ENCODE assay signal across 15 cellular contexts in the genomic region with DNA sequence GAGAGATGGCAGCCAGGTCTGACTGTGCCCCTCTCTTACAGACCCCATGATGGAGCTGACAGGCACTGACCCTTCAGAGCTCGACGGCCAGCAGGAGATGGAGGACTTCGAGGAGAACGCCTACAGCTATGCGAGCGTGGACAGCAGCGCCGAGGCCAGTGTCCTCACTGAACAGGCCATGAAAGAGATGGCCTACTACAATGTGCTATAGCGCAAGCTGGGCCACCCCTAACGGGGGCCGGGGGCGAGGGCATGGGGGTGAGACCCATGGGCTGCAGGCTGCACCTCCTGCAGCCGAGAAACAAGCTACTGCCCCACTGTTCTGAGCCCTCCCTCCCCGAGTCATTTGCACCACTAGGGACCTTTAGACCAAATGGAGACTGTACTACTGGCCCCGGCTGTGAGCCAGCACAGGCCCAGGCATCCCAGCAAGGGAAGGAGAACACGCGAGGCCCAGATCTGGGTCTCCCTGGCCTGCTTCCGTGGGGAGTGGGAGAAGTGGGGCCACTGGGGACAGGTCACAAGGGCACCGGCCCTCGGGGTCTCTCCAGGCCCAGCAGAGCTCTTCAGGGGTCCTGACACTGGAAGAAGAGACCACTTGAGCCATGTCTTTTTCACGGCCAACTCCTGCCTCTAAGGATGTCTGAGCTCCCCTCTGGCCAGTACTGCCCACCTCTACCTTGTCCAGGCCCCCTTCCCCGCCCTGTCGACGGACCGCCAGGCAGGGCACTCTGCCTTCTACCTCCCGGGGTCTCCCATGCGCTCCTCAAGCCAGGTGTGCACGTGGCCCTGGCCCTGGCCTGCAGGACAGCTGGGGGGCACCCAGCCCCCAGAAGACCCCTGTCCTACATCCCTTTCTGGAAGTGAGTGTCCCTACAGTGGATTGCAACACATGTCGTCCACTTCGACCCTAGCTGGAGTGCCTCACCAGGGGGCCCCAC. TPM values are rescaled to one million over a fixed set of nuclear protein-coding genes. Genes with fewer than 3 reads are reported as not detected.
A peak's percentile ranks its signal among the peaks of the same experiment; 100 is the strongest.
DNase-seq lines count a peak whose midpoint lies in the region; ATAC-seq and TF ChIP-seq lines count a peak whose summit lies in the region.
"Had no signal": no experiment of that assay in that cellular context is flagged by ENCODE, and none has a peak within 500 bp of the region (broad histone marks: within the 10 kb centered on the region; RNA-seq: fewer than 3 reads in every experiment).

No MANE protein-coding gene starts in this region.

- H4K5ac ChIP-seq in H9 (ENCODE audit: insufficient read length, low read depth, low read length): no peak overlapping the region

- no peaks in the 10 kb centered on the region for H3K4me1 ChIP-seq in DND-41 (ENCODE audit: insufficient read depth, low read length)
- H3K4me1 ChIP-seq in H9 (ENCODE audit: insufficient read depth, low read length): no peaks in the 10 kb centered on the region; the same call in 1 of the 2 replicates
- peaks cover 9 to 53% (median 33%) of the 10 kb centered on the region in 4 donors for H3K4me1 ChIP-seq in esophagus muscularis mucosa

- H2AK5ac ChIP-seq in H9 (ENCODE audit: insufficient read length, low read length): no peak overlapping the region

- H2BK120ac ChIP-seq in H9 (ENCODE audit: low read depth, low read length, poor library complexity, severe bottlenecking): no peak overlapping the region

- DNase-seq in DND-41 (no peak), H9 (no peak), esophagus muscularis mucosa (ENCODE audit: extremely low spot score) (no peak), SW 1271 (lab: John Stamatoyannopoulos, UW) (no peak)
- no peak for DNase-seq in stimulated activated effector memory CD8-positive, alpha-beta T cell treated with anti-CD3 and anti-CD28 coated beads, Interleukin-12 subunit alpha, Interleukin-12 subunit beta, amount 100 ng/mL, for 72 hours (ENCODE audit: low spot score in 2 of 2)
- DNase-seq in stimulated activated CD4-positive, alpha-beta T cell treated with anti-CD3 and anti-CD28 coated beads, Interleukin-12 subunit alpha, Interleukin-12 subunit beta, amount 100 ng/mL, for 4 hours: no peak
- DNase-seq: CD4-positive, CD25-positive, alpha-beta regulatory T cell; Karpas-422; MG63; NCI-H1092 treated with DMSO at 0.1 percent for 48 hours; NCI-H2081 treated with DMSO at 0.1 percent for 48 hours; NCI-H524 had no signal

- H3K18ac ChIP-seq in H9 (ENCODE audit: insufficient read length, low read depth, low read length): no peak overlapping the region

- H3K23ac ChIP-seq in H9 (ENCODE audit: insufficient read length, low read depth, low read length): no peak overlapping the region

- no peak for TF ChIP-seq POLR2A in esophagus muscularis mucosa (IDR thresholded peaks at IDR 0.05; ENCODE audit: low read depth)

- H4K91ac ChIP-seq in H9 (ENCODE audit: insufficient read length, low read depth, low read length): no peak overlapping the region

- H3K27ac Mint-ChIP-seq in H9: peak overlapping the region in 2 of 3 experiments; percentile 11 to 27; a peak in 3 of 7 replicates
- H3K27ac Mint-ChIP-seq in stimulated activated effector memory CD8-positive, alpha-beta T cell treated with anti-CD3 and anti-CD28 coated beads, Interleukin-12 subunit alpha, Interleukin-12 subunit beta, amount 100 ng/mL, for 72 hours: peak overlapping the region; percentile 32

- H3K79me2 ChIP-seq in DND-41 (ENCODE audit: insufficient read depth, low read length) (no peaks in the 10 kb centered on the region), H9 (ENCODE audit: insufficient read depth, low read length) (no peaks in the 10 kb centered on the region)

- peaks cover 4 to 18% (median 15%) of the 10 kb centered on the region in 3 experiments; a peak in 4 of 7 replicates for H3K36me3 Mint-ChIP-seq in H9 (ENCODE audit: insufficient read depth in 1 of 3, low read depth in 3 of 3)
- H3K36me3 Mint-ChIP-seq in stimulated activated effector memory CD8-positive, alpha-beta T cell treated with anti-CD3 and anti-CD28 coated beads, Interleukin-12 subunit alpha, Interleukin-12 subunit beta, amount 100 ng/mL, for 72 hours: peaks cover 30% of the 10 kb centered on the region

- H3K4me2 ChIP-seq in DND-41 (ENCODE audit: insufficient read depth, low read length): no peak overlapping the region
- H3K4me2 ChIP-seq in H9 (ENCODE audit: insufficient read depth, insufficient read length, low read length): no peak overlapping the region

- no peaks in the 10 kb centered on the region for H3K79me1 ChIP-seq in H9 (ENCODE audit: insufficient read depth, low read depth, low read length, poor library complexity, severe bottlenecking)

- H3K9me3 Mint-ChIP-seq in H9: no peaks in the 10 kb centered on the region
- H3K9me3 Mint-ChIP-seq in stimulated activated effector memory CD8-positive, alpha-beta T cell treated with anti-CD3 and anti-CD28 coated beads, Interleukin-12 subunit alpha, Interleukin-12 subunit beta, amount 100 ng/mL, for 72 hours: no peaks in the 10 kb centered on the region
- H3K9me3 Mint-ChIP-seq: CD4-positive, CD25-positive, alpha-beta regulatory T cell had no signal

- no peaks in the 10 kb centered on the region for H4K20me1 ChIP-seq in DND-41 (ENCODE audit: insufficient read depth, low read length)
- no peaks in the 10 kb centered on the region for H4K20me1 ChIP-seq in H9 (ENCODE audit: control insufficient read depth, insufficient read depth, insufficient read length)

- ATAC-seq in DND-41 (ENCODE audit: insufficient read depth, low read depth) (0 out of 3 replicates have a peak, but pooled peaks have one; percentile 16), HG03095 (IDR thresholded peaks at IDR 0.05; ENCODE audit: unreplicated experiment) (no peak)
- ATAC-seq in stimulated activated effector memory CD8-positive, alpha-beta T cell treated with anti-CD3 and anti-CD28 coated beads, Interleukin-12 subunit alpha, Interleukin-12 subunit beta, amount 100 ng/mL, for 72 hours: no peak

- H3K27ac ChIP-seq in DND-41 (ENCODE audit: low read length) (no peak overlapping the region), H9 (ENCODE audit: insufficient read length, low read depth, low read length) (no peak overlapping the region), esophagus muscularis mucosa (replicated peaks in 1 of 4) (peak overlapping the region in 3 of 4 donors; percentile 11 to 65 (median 19))
- H3K27ac ChIP-seq: SK-N-MC had no signal

- H4K8ac ChIP-seq in H9 (replicated peaks; ENCODE audit: insufficient read length, low read depth, low read length): no peak overlapping the region

- H3K23me2 ChIP-seq in H9 (ENCODE audit: insufficient read length, low read depth, low read length, poor library complexity, severe bottlenecking): no peaks in the 10 kb centered on the region

- intact Hi-C loops in esophagus muscularis mucosa (cut with DNase I): no loop called here

- TF ChIP-seq CTCF in DND-41 (IDR thresholded peaks at IDR 0.05; ENCODE audit: borderline replicate concordance, extremely low read depth, low read length, poor library complexity, severe bottlenecking) (no peak), H9 (conservative IDR thresholded peaks at IDR 0.05) (no peak), esophagus muscularis mucosa (IDR thresholded peaks at IDR 0.05) (no peak)

- no peak overlapping the region; the same call in 1 of the 2 replicates for H3K14ac ChIP-seq in H9 (ENCODE audit: insufficient read depth, low read length)

- no peak overlapping the region for H3K9ac ChIP-seq in DND-41 (ENCODE audit: low read depth, low read length)
- no peak overlapping the region for H3K9ac ChIP-seq in H9 (ENCODE audit: extremely low read depth, insufficient read length, low read length)

- no peak overlapping the region for H2BK15ac ChIP-seq in H9 (ENCODE audit: low read depth, low read length)

- TF ChIP-seq EP300 in esophagus muscularis mucosa (IDR thresholded peaks at IDR 0.05): no peak

- H3K27me3 Mint-ChIP-seq in H9 (ENCODE audit: low read depth): no peaks in the 10 kb centered on the region
- H3K27me3 Mint-ChIP-seq: B cell; CD4-positive, CD25-positive, alpha-beta regulatory T cell had no signal

- H3K27me3 ChIP-seq in DND-41 (ENCODE audit: insufficient read depth, low read length, poor library complexity) (no peaks in the 10 kb centered on the region), H9 (ENCODE audit: insufficient read depth, low read length) (no peaks in the 10 kb centered on the region), esophagus muscularis mucosa (no peaks in the 10 kb centered on the region)
- H3K27me3 ChIP-seq: MG63 had no signal

- H3K56ac ChIP-seq in H9 (ENCODE audit: insufficient read length, low read depth, low read length): no peak overlapping the region

- H2BK20ac ChIP-seq in H9 (ENCODE audit: low read depth, low read length, poor library complexity, severe bottlenecking): no peak overlapping the region

- H3K36me3 ChIP-seq in DND-41 (ENCODE audit: insufficient read depth, low read length) (peaks cover 76% of the 10 kb centered on the region), esophagus muscularis mucosa (peaks cover 13 to 81% (median 71%) of the 10 kb centered on the region in 4 donors)

- H3K4me1 Mint-ChIP-seq in H9: peaks cover 22 to 30% of the 10 kb centered on the region in 2 experiments
- peaks cover 5% of the 10 kb centered on the region for H3K4me1 Mint-ChIP-seq in stimulated activated effector memory CD8-positive, alpha-beta T cell treated with anti-CD3 and anti-CD28 coated beads, Interleukin-12 subunit alpha, Interleukin-12 subunit beta, amount 100 ng/mL, for 72 hours

- no CpG with 5 or more reads among the region's 30 CpGs for WGBS in H9 (ENCODE audit: extremely low coverage, insufficient read length, low lambda C conversion rate)
- WGBS in esophagus muscularis mucosa: 79% methylated on average over 10 of the region's 30 CpGs

- H3K4me3 ChIP-seq in DND-41 (ENCODE audit: low read depth in 1 of 2, low read length in 2 of 2) (no peak overlapping the region), esophagus muscularis mucosa (no peak overlapping the region)
- H3K4me3 ChIP-seq: MG63, SK-N-MC had no signal

- H3K4me3 Mint-ChIP-seq in H9: no peak overlapping the region
- H3K4me3 Mint-ChIP-seq in stimulated activated effector memory CD8-positive, alpha-beta T cell treated with anti-CD3 and anti-CD28 coated beads, Interleukin-12 subunit alpha, Interleukin-12 subunit beta, amount 100 ng/mL, for 72 hours: no peak overlapping the region
- H3K4me3 Mint-ChIP-seq: B cell; CD4-positive, CD25-positive, alpha-beta regulatory T cell had no signal

- H3T11ph ChIP-seq in H9 (ENCODE audit: low read length): no peak overlapping the region

- no peak overlapping the region for H2BK5ac ChIP-seq in H9 (ENCODE audit: insufficient read length, low read length)

- H3K9me3 ChIP-seq in DND-41 (ENCODE audit: insufficient read depth, low read length, severe bottlenecking) (no peaks in the 10 kb centered on the region), H9 (ENCODE audit: control insufficient read depth, low read depth, low read length) (no peaks in the 10 kb centered on the region), esophagus muscularis mucosa (no peaks in the 10 kb centered on the region)
- H3K9me3 ChIP-seq: MG63 had no signal

- H3K4ac ChIP-seq in H9 (ENCODE audit: low read depth, low read length): no peak overlapping the region

- H2BK12ac ChIP-seq in H9 (ENCODE audit: insufficient read length, low read depth, low read length): no peak overlapping the region

- H2AFZ ChIP-seq in DND-41 (ENCODE audit: low read depth, low read length): no peak overlapping the region
- no peak overlapping the region for H2AFZ ChIP-seq in H9 (ENCODE audit: low read length)

RNA-seq across cellular contexts. Expression of a gene that starts 22.4 kb away (rescaled TPM):
- total RNA-seq in H9 (2021) (57.7 and 62.5 TPM in 2 replicates), esophagus muscularis mucosa (100 to 1,000 TPM; 119 to 228 (median 171) TPM)

Comparison
In these comparisons a context has a peak if more than half of its experiments do, and no peak if none do; other contexts are left out.
1. H3K27ac ChIP-seq: peak in esophagus muscularis mucosa (3 of 4); none in DND-41 (single experiment) and H9 (single experiment).